In the genomic region with DNA sequence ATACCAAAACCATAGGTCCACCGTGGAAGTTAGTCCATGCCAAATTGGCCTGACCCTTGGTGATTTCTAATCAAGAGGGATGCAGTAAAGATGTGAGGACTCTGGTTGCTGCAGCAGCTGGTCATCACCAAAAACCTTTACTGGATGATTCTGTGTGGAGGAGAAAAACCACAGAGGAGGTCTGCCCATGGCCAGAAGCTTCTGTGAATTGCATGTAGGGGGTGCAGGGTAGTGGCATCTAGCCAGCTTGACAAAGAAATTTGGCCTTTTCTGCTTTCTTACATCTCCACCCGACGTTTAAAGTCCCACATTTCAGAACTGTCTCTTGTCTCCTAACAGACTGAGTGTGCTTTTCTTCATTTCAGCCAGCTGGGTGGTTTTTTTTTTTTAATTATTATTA, we compare ENCODE assay signal across 8 cellular contexts.
"Had no signal": no experiment of that assay in that cellular context is flagged by ENCODE, and none has a peak within 500 bp of the region (broad histone marks: within the 10 kb centered on the region; RNA-seq: fewer than 3 reads in every experiment).

No MANE protein-coding gene starts in this region.

- H3K9me3 ChIP-seq: HAP-1 had no signal

- H3K36me3 ChIP-seq: HAP-1 had no signal

- H3K27ac ChIP-seq: GM23248 had no signal

- ATAC-seq: HCT116 had no signal

- H3K4me3 ChIP-seq: GM23248, GM23338, HAP-1 had no signal

- DNase-seq: GM23248, GOT3, H9, HCEC 1CT, HFFc6 had no signal

- H3K4me1 ChIP-seq: HAP-1 had no signal
